Comparison of ENCODE assay signal across 8 cellular contexts in genomic region chr12:113422030-113422900, GRCh38. TPM values are rescaled to one million over a fixed set of nuclear protein-coding genes. Genes with fewer than 3 reads are reported as not detected.
DNase-seq lines count a peak whose midpoint lies in the region; TF ChIP-seq lines count a peak whose summit lies in the region.

A gene with protein sequence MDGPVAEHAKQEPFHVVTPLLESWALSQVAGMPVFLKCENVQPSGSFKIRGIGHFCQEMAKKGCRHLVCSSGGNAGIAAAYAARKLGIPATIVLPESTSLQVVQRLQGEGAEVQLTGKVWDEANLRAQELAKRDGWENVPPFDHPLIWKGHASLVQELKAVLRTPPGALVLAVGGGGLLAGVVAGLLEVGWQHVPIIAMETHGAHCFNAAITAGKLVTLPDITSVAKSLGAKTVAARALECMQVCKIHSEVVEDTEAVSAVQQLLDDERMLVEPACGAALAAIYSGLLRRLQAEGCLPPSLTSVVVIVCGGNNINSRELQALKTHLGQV (plus strand): TSS chr12:113422380. CDS start chr12:113427983, 5,603 bp downstream.

- peak within 1 kb of the TSS; percentile 79 to 82 for H3K27ac ChIP-seq in testis

- no peaks in the 10 kb centered on the region for H3K9me3 Mint-ChIP-seq in activated naive CD4-positive, alpha-beta T cell treated with anti-CD3 and anti-CD28 coated beads for 36 hours
- H3K9me3 Mint-ChIP-seq in T-helper 1 cell treated with Interleukin-12 subunit alpha and Interleukin-12 subunit beta and Interleukin-4 antibody, amounts not matched to agents 30 μg/mL and 1 μg/mL, for 36 hours = no peaks in the 10 kb centered on the region

- no peaks in the 10 kb centered on the region; the same call in 1 of the 2 replicates for H3K36me3 ChIP-seq in HAP-1 (replicated peaks)
- no peaks in the 10 kb centered on the region for H3K36me3 ChIP-seq in testis (ENCODE audit: low read depth, missing control alignments)

- H3K4me1 ChIP-seq in HAP-1 (peaks cover 8% of the 10 kb centered on the region), testis (peaks cover 10% of the 10 kb centered on the region)

- no peak within 1 kb of the TSS for H3K4me3 Mint-ChIP-seq in activated naive CD4-positive, alpha-beta T cell treated with anti-CD3 and anti-CD28 coated beads for 36 hours
- H3K4me3 Mint-ChIP-seq in T-helper 1 cell treated with Interleukin-12 subunit alpha and Interleukin-12 subunit beta and Interleukin-4 antibody, amounts not matched to agents 30 μg/mL and 1 μg/mL, for 36 hours = peak within 1 kb of the TSS; percentile 91

- no peak for TF ChIP-seq CTCF in epithelial cell of esophagus (IDR thresholded peaks at IDR 0.05; ENCODE audit: insufficient read depth, low read depth, low read length, missing control alignments)
- no peak for TF ChIP-seq CTCF in testis (IDR thresholded peaks at IDR 0.05)

- intact Hi-C loops in activated naive CD4-positive, alpha-beta T cell treated with anti-CD3 and anti-CD28 coated beads for 36 hours (cut with micrococcal nuclease) = loop anchor here (5.0 kb wide), 1 partner anchor 90 kb away; no protein-coding TSS in a partner anchor
- intact Hi-C loops in testis (cut with DNase I; ENCODE audit: low total_unique reads) = no loop called here

- CTCF ChIA-PET in activated naive CD4-positive, alpha-beta T cell treated with anti-CD3 and anti-CD28 coated beads for 36 hours (lab: Charles Lee) = interaction anchor here (0.6 to 0.9 kb wide), 2 partner anchors 106 to 352 kb away, joined by 3 to 5 read pairs; no protein-coding TSS in a partner anchor

- in situ Hi-C loops in HAP-1 (cut with MboI; ENCODE audit: low sequenced_read_pairs) = no loop called here

- H3K27me3 ChIP-seq in HAP-1 (ENCODE audit: low read depth) (no peaks in the 10 kb centered on the region), testis (no peaks in the 10 kb centered on the region)

- peaks cover 3% of the 10 kb centered on the region for H3K27me3 Mint-ChIP-seq in activated naive CD4-positive, alpha-beta T cell treated with anti-CD3 and anti-CD28 coated beads for 36 hours (ENCODE audit: low read depth)
- no peaks in the 10 kb centered on the region for H3K27me3 Mint-ChIP-seq in T-helper 1 cell treated with Interleukin-12 subunit alpha and Interleukin-12 subunit beta and Interleukin-4 antibody, amounts not matched to agents 30 μg/mL and 1 μg/mL, for 36 hours (ENCODE audit: low read depth)

- H3K4me1 Mint-ChIP-seq in activated naive CD4-positive, alpha-beta T cell treated with anti-CD3 and anti-CD28 coated beads for 36 hours (ENCODE audit: low read depth) = peaks cover 10% of the 10 kb centered on the region
- H3K4me1 Mint-ChIP-seq in T-helper 1 cell treated with Interleukin-12 subunit alpha and Interleukin-12 subunit beta and Interleukin-4 antibody, amounts not matched to agents 30 μg/mL and 1 μg/mL, for 36 hours (ENCODE audit: low read depth) = peaks cover 11% of the 10 kb centered on the region

- H3K36me3 Mint-ChIP-seq in activated naive CD4-positive, alpha-beta T cell treated with anti-CD3 and anti-CD28 coated beads for 36 hours (ENCODE audit: low read depth) = no peaks in the 10 kb centered on the region
- H3K36me3 Mint-ChIP-seq in T-helper 1 cell treated with Interleukin-12 subunit alpha and Interleukin-12 subunit beta and Interleukin-4 antibody, amounts not matched to agents 30 μg/mL and 1 μg/mL, for 36 hours (ENCODE audit: low read depth) = peaks cover 2% of the 10 kb centered on the region

- peak; percentile 66 for DNase-seq in activated naive CD4-positive, alpha-beta T cell treated with anti-CD3 and anti-CD28 coated beads for 36 hours
- DNase-seq in activated naive CD4-positive, alpha-beta T cell treated with anti-CD3 and anti-CD28 coated beads, Interleukin-2, amount 50 U/mL, for 16 hours = no peak
- DNase-seq in HAP-1 (ENCODE audit: low spot score in 2 of 2) = peak; percentile 77 to 82
- DNase-seq in LHCN-M2 (ENCODE audit: low read depth) = peak; percentile 94
- DNase-seq in epithelial cell of esophagus (ENCODE audit: low read depth) = peak; percentile 88
- peak; percentile 63 for DNase-seq in midbrain (lab: John Stamatoyannopoulos, UW)
- peak; percentile 81 for DNase-seq in testis

- H3K9me3 ChIP-seq in HAP-1 (no peaks in the 10 kb centered on the region), testis (no peaks in the 10 kb centered on the region)

- H3K4me3 ChIP-seq in HAP-1 (peak within 1 kb of the TSS; percentile 48), epithelial cell of esophagus (ENCODE audit: low read length) (peak within 1 kb of the TSS; percentile 66), testis (peak within 1 kb of the TSS; percentile 48 to 60)

- no peak within 1 kb of the TSS for H3K27ac Mint-ChIP-seq in activated naive CD4-positive, alpha-beta T cell treated with anti-CD3 and anti-CD28 coated beads for 36 hours
- H3K27ac Mint-ChIP-seq in T-helper 1 cell treated with Interleukin-12 subunit alpha and Interleukin-12 subunit beta and Interleukin-4 antibody, amounts not matched to agents 30 μg/mL and 1 μg/mL, for 36 hours = peak within 1 kb of the TSS; percentile 90

- 14 to 33% methylated on average over 11 to 13 of the region's 13 CpGs for WGBS in testis, 2 donors

- no peak for TF ChIP-seq POLR2A in testis (IDR thresholded peaks at IDR 0.05)

RNA-seq across cellular contexts. Expression of the gene that starts here (rescaled TPM):
- total RNA-seq in activated naive CD4-positive, alpha-beta T cell treated with anti-CD3 and anti-CD28 coated beads for 36 hours = not detected
- total RNA-seq in LHCN-M2 (2014; rRNA removed) (6.5 and 8.3 TPM in 2 replicates), testis (10 to 100 TPM; 15.9 to 25.2 TPM)
- 19.6 TPM for polyA plus RNA-seq in LHCN-M2 (2012)
- polyA plus RNA-seq in testis (ENCODE audit: insufficient read depth, low read depth, low replicate concordance) = 16.3 TPM

Comparison
In these comparisons a context has a peak if more than half of its experiments do, and no peak if none do; other contexts are left out.
1. Peak in DNase-seq in activated naive CD4-positive, alpha-beta T cell treated with anti-CD3 and anti-CD28 coated beads for 36 hours; RNA of the gene not detected or under 1 TPM.